ENCODE assay signal across 8 cellular contexts in genomic region chr9:111038336-111039202, GRCh38. TPM values are rescaled to one million over a fixed set of nuclear protein-coding genes. Genes with fewer than 3 reads are reported as not detected.
DNase-seq lines count a peak whose midpoint lies in the region; ATAC-seq and TF ChIP-seq lines count a peak whose summit lies in the region.

LPAR1 (minus strand) TSS chr9:111038470; CDS start chr9:110972117, 66,353 bp downstream.

- no peak within 1 kb of the TSS for H3K27ac Mint-ChIP-seq in activated CD4-positive, alpha-beta memory T cell treated with anti-CD3 and anti-CD28 coated beads, Interleukin-2, amount 10 ng/mL, durations not matched to agents 7 days and 5 days
- H3K27ac Mint-ChIP-seq in activated CD4-positive, alpha-beta memory T cell treated with anti-CD3 and anti-CD28 coated beads for 36 hours, result no peak within 1 kb of the TSS
- peak within 1 kb of the TSS; percentile 82 for H3K27ac Mint-ChIP-seq in stimulated activated naive B cell treated with anti-CD40 and anti-IgM and Interleukin-4, amounts not matched to agents 10 μg/mL and 1 μg/mL and 100 μg/mL, for 72 hours

- H3K4me1 Mint-ChIP-seq in activated CD4-positive, alpha-beta memory T cell treated with anti-CD3 and anti-CD28 coated beads, Interleukin-2, amount 10 ng/mL, durations not matched to agents 7 days and 5 days, result peaks cover 9% of the 10 kb centered on the region
- H3K4me1 Mint-ChIP-seq in activated CD4-positive, alpha-beta memory T cell treated with anti-CD3 and anti-CD28 coated beads for 36 hours (ENCODE audit: low read depth), result peaks cover 10% of the 10 kb centered on the region
- peaks cover 17 to 23% of the 10 kb centered on the region in 2 donors for H3K4me1 Mint-ChIP-seq in stimulated activated naive B cell treated with anti-CD40 and anti-IgM and Interleukin-4, amounts not matched to agents 10 μg/mL and 1 μg/mL and 100 μg/mL, for 72 hours

- peaks cover 30% of the 10 kb centered on the region for H3K27me3 Mint-ChIP-seq in activated CD4-positive, alpha-beta memory T cell treated with anti-CD3 and anti-CD28 coated beads, Interleukin-2, amount 10 ng/mL, durations not matched to agents 7 days and 5 days
- peaks cover 32% of the 10 kb centered on the region for H3K27me3 Mint-ChIP-seq in activated CD4-positive, alpha-beta memory T cell treated with anti-CD3 and anti-CD28 coated beads for 36 hours
- H3K27me3 Mint-ChIP-seq in stimulated activated naive B cell treated with anti-CD40 and anti-IgM and Interleukin-4, amounts not matched to agents 10 μg/mL and 1 μg/mL and 100 μg/mL, for 72 hours, result peaks cover 39 to 51% of the 10 kb centered on the region in 2 donors

- H3K79me2 ChIP-seq in MM.1S (ENCODE audit: low read length), result no peaks in the 10 kb centered on the region

- no peak for DNase-seq in activated CD4-positive, alpha-beta memory T cell treated with anti-CD3 and anti-CD28 coated beads, Interleukin-2, amount 10 ng/mL, durations not matched to agents 7 days and 5 days
- no peak for DNase-seq in activated CD4-positive, alpha-beta memory T cell treated with anti-CD3 and anti-CD28 coated beads for 36 hours
- no peak for DNase-seq in MM.1S
- DNase-seq in choroid plexus epithelial cell (ENCODE audit: low read depth), result peak; percentile 66
- peak; percentile 91 for DNase-seq in left kidney (ENCODE audit: low read depth, low spot score)
- no peak for DNase-seq in stimulated activated naive B cell treated with anti-CD40 and anti-IgM and Interleukin-4, amounts not matched to agents 10 μg/mL and 1 μg/mL and 100 μg/mL, for 72 hours
- no peak for DNase-seq in activated gamma-delta T cell (lab: John Stamatoyannopoulos, UW)
- DNase-seq in activated CD8-positive, alpha-beta memory T cell treated with anti-CD3 and anti-CD28 coated beads for 24 hours, result no peak

- no peaks in the 10 kb centered on the region for H3K27me3 ChIP-seq in MM.1S (replicated peaks; ENCODE audit: insufficient read depth, low read length)

- CTCF ChIA-PET in activated CD4-positive, alpha-beta memory T cell treated with anti-CD3 and anti-CD28 coated beads, Interleukin-2, amount 10 ng/mL, durations not matched to agents 7 days and 5 days (lab: Charles Lee), result no interaction called here
- CTCF ChIA-PET in activated CD4-positive, alpha-beta memory T cell treated with anti-CD3 and anti-CD28 coated beads for 36 hours (lab: Charles Lee), result no interaction called here

- peak within 1 kb of the TSS; percentile 51 for H3K4me3 ChIP-seq in MM.1S (ENCODE audit: low read length)
- H3K4me3 ChIP-seq in choroid plexus epithelial cell (ENCODE audit: low read depth, low read length), result peak within 1 kb of the TSS; percentile 88

- TF ChIP-seq CTCF in MM.1S (IDR thresholded peaks at IDR 0.05; ENCODE audit: low read length) (no peak), choroid plexus epithelial cell (conservative IDR thresholded peaks at IDR 0.05; ENCODE audit: low read depth, low read length) (no peak)

- peak within 1 kb of the TSS; percentile 36 for H3K4me3 Mint-ChIP-seq in activated CD4-positive, alpha-beta memory T cell treated with anti-CD3 and anti-CD28 coated beads, Interleukin-2, amount 10 ng/mL, durations not matched to agents 7 days and 5 days
- H3K4me3 Mint-ChIP-seq in activated CD4-positive, alpha-beta memory T cell treated with anti-CD3 and anti-CD28 coated beads for 36 hours, result no peak within 1 kb of the TSS
- peak within 1 kb of the TSS; percentile 81 to 82 for H3K4me3 Mint-ChIP-seq in stimulated activated naive B cell treated with anti-CD40 and anti-IgM and Interleukin-4, amounts not matched to agents 10 μg/mL and 1 μg/mL and 100 μg/mL, for 72 hours

- H3K9me3 ChIP-seq in MM.1S (replicated peaks; ENCODE audit: insufficient read depth, low read length), result no peaks in the 10 kb centered on the region

- POLR2A ChIA-PET in activated CD4-positive, alpha-beta memory T cell treated with anti-CD3 and anti-CD28 coated beads, Interleukin-2, amount 10 ng/mL, durations not matched to agents 7 days and 5 days (lab: Charles Lee), result no interaction called here
- POLR2A ChIA-PET in activated CD4-positive, alpha-beta memory T cell treated with anti-CD3 and anti-CD28 coated beads for 36 hours (lab: Charles Lee), result no interaction called here

- intact Hi-C loops in activated CD4-positive, alpha-beta memory T cell treated with anti-CD3 and anti-CD28 coated beads for 36 hours (cut with micrococcal nuclease), result loop anchor here (5.0 kb wide), 1 partner anchor 259 kb away; no protein-coding TSS in a partner anchor

- H2AFZ ChIP-seq in MM.1S (ENCODE audit: low read length), result peak within 1 kb of the TSS; percentile 51

- ATAC-seq in stimulated activated naive B cell treated with anti-CD40 and anti-IgM and Interleukin-4, amounts not matched to agents 10 μg/mL and 1 μg/mL and 100 μg/mL, for 72 hours (replicated peaks), result peak in 1 of 2 donors; percentile 22

- H3F3A ChIP-seq in MM.1S (ENCODE audit: insufficient read depth, low read length), result no peaks in the 10 kb centered on the region

- no peaks in the 10 kb centered on the region for H4K20me1 ChIP-seq in MM.1S (ENCODE audit: insufficient read depth, low read length)

- H3K36me3 ChIP-seq in MM.1S (replicated peaks; ENCODE audit: insufficient read depth, low read length), result no peaks in the 10 kb centered on the region

- H3K9me3 Mint-ChIP-seq in activated CD4-positive, alpha-beta memory T cell treated with anti-CD3 and anti-CD28 coated beads, Interleukin-2, amount 10 ng/mL, durations not matched to agents 7 days and 5 days, result no peaks in the 10 kb centered on the region
- no peaks in the 10 kb centered on the region for H3K9me3 Mint-ChIP-seq in activated CD4-positive, alpha-beta memory T cell treated with anti-CD3 and anti-CD28 coated beads for 36 hours
- H3K9me3 Mint-ChIP-seq in stimulated activated naive B cell treated with anti-CD40 and anti-IgM and Interleukin-4, amounts not matched to agents 10 μg/mL and 1 μg/mL and 100 μg/mL, for 72 hours, result no peaks in the 10 kb centered on the region

- H3K4me2 ChIP-seq in MM.1S (ENCODE audit: low read depth, low read length), result peak within 1 kb of the TSS; percentile 68; the same call in 1 of the 2 replicates

- no peaks in the 10 kb centered on the region for H3K36me3 Mint-ChIP-seq in activated CD4-positive, alpha-beta memory T cell treated with anti-CD3 and anti-CD28 coated beads, Interleukin-2, amount 10 ng/mL, durations not matched to agents 7 days and 5 days (ENCODE audit: low read depth)
- no peaks in the 10 kb centered on the region for H3K36me3 Mint-ChIP-seq in activated CD4-positive, alpha-beta memory T cell treated with anti-CD3 and anti-CD28 coated beads for 36 hours
- H3K36me3 Mint-ChIP-seq in stimulated activated naive B cell treated with anti-CD40 and anti-IgM and Interleukin-4, amounts not matched to agents 10 μg/mL and 1 μg/mL and 100 μg/mL, for 72 hours, result peaks cover 0 to 1% of the 10 kb centered on the region in 2 donors

- no peak within 1 kb of the TSS for H3K27ac ChIP-seq in MM.1S (ENCODE audit: low read length)

- no peaks in the 10 kb centered on the region for H3K9me2 ChIP-seq in MM.1S (replicated peaks; ENCODE audit: insufficient read depth, low read length)

- no peaks in the 10 kb centered on the region for H3K4me1 ChIP-seq in MM.1S (ENCODE audit: low read length)

- no peak within 1 kb of the TSS; the same call in 1 of the 2 replicates for H3K9ac ChIP-seq in MM.1S (ENCODE audit: low read length)

RNA-seq across cellular contexts. Expression of gene LPAR1, which starts in this region (rescaled TPM):
- not detected for total RNA-seq in activated CD4-positive, alpha-beta memory T cell treated with anti-CD3 and anti-CD28 coated beads, Interleukin-2, amount 10 ng/mL, durations not matched to agents 7 days and 5 days
- total RNA-seq in activated CD4-positive, alpha-beta memory T cell treated with anti-CD3 and anti-CD28 coated beads for 36 hours, result not detected

Comparison
In these comparisons a context has a peak if more than half of its experiments do, and no peak if none do; other contexts are left out.
1. DNase-seq: peak in choroid plexus epithelial cell (single experiment) and left kidney (single experiment); none in activated CD4-positive, alpha-beta memory T cell treated with anti-CD3 and anti-CD28 coated beads, Interleukin-2, amount 10 ng/mL, durations not matched to agents 7 days and 5 days (single experiment), activated CD4-positive, alpha-beta memory T cell treated with anti-CD3 and anti-CD28 coated beads for 36 hours (single experiment), MM.1S (single experiment), stimulated activated naive B cell treated with anti-CD40 and anti-IgM and Interleukin-4, amounts not matched to agents 10 μg/mL and 1 μg/mL and 100 μg/mL, for 72 hours (single experiment), activated gamma-delta T cell (single experiment) and activated CD8-positive, alpha-beta memory T cell treated with anti-CD3 and anti-CD28 coated beads for 24 hours (single experiment).